ENCODE assay signal across 8 cellular contexts in the genomic region with DNA sequence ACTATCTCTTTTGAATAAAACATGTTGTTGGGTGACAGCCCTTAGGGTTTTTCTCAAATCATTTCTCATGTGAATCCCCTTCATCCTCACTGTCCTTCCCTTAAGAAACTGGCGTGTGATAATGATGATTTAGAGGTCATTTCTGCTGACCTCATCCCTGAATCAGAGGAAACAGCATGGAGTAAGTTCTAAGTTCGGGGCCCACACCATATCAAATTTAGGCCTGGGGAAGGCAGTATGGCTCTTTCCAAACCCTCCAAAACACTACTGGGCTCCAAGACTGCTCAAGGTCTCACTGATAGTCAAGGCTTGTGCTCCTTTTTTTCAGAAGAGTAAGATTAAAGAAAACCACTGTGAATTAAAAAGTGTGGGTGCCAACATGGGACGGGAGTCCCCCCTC. TPM values are rescaled to one million over a fixed set of nuclear protein-coding genes. Genes with fewer than 3 reads are reported as not detected.
DNase-seq lines count a peak whose midpoint lies in the region; ATAC-seq lines count a peak whose summit lies in the region.

No MANE protein-coding gene starts in this region.

- peaks cover 5% of the 10 kb centered on the region for H3K79me1 ChIP-seq in trophoblast cell (ENCODE audit: low read length)

- H3K4me1 ChIP-seq in trophoblast cell (ENCODE audit: control insufficient read depth in 1 of 2, insufficient read depth in 2 of 2, low read length in 2 of 2), result peaks cover 0 to 7% of the 10 kb centered on the region in 2 experiments

- no peak overlapping the region for H2BK12ac ChIP-seq in trophoblast cell (ENCODE audit: low read length)

- H3K4me2 ChIP-seq in trophoblast cell (ENCODE audit: low read length), result peak overlapping the region; percentile 88

- H3K18ac ChIP-seq in trophoblast cell (ENCODE audit: low read length), result no peak overlapping the region

- H3K27ac ChIP-seq in epithelial cell of prostate (peak overlapping the region; percentile 92), trophoblast cell (ENCODE audit: low read depth, low read length) (no peak overlapping the region)

- no peak overlapping the region for H2AK5ac ChIP-seq in trophoblast cell (ENCODE audit: low read length)

- no peak overlapping the region for H3K9ac ChIP-seq in trophoblast cell (ENCODE audit: low read length)

- H3K27me3 ChIP-seq in trophoblast cell (ENCODE audit: insufficient read depth, low read length), result no peaks in the 10 kb centered on the region

- H3K79me2 ChIP-seq in trophoblast cell (ENCODE audit: control insufficient read depth, insufficient read depth, low read length, poor library complexity), result no peaks in the 10 kb centered on the region

- H3K4me3 ChIP-seq in trophoblast cell (ENCODE audit: low read depth, low read length), result no peak overlapping the region

- H3K23ac ChIP-seq in trophoblast cell (ENCODE audit: low read length), result no peak overlapping the region

- no peak overlapping the region for H4K91ac ChIP-seq in trophoblast cell (ENCODE audit: low read depth, low read length)

- H3K36me3 ChIP-seq in trophoblast cell (ENCODE audit: control insufficient read depth in 1 of 2, insufficient read depth in 2 of 2, low read length in 2 of 2), result no peaks in the 10 kb centered on the region

- DNase-seq in Daoy (ENCODE audit: low read depth), result peak; percentile 46
- peak; percentile 31 for DNase-seq in RPMI7951 (ENCODE audit: low read depth)
- DNase-seq in epithelial cell of prostate (ENCODE audit: low read depth, low spot score), result no peak
- DNase-seq in trophoblast cell, result no peak
- no peak for DNase-seq in NCI-H510A treated with DMSO at 0.1 percent for 48 hours (lab: John Stamatoyannopoulos, UW)
- DNase-seq in pons (ENCODE audit: low spot score), result no peak
- no peak for DNase-seq in GF-D8 (lab: John Stamatoyannopoulos, UW)

- no peak overlapping the region for H2AFZ ChIP-seq in trophoblast cell (ENCODE audit: insufficient read depth, low read length, poor library complexity)

- no peaks in the 10 kb centered on the region for H3K9me3 ChIP-seq in trophoblast cell (ENCODE audit: insufficient read depth, low read depth, low read length)

- no peak overlapping the region for H3K14ac ChIP-seq in trophoblast cell (ENCODE audit: low read length)

- H2BK120ac ChIP-seq in trophoblast cell (ENCODE audit: insufficient read depth, low read length, poor library complexity), result no peak overlapping the region

- H2BK5ac ChIP-seq in trophoblast cell (ENCODE audit: low read depth, low read length, poor library complexity), result no peak overlapping the region

- H4K8ac ChIP-seq in trophoblast cell (ENCODE audit: low read depth, low read length), result no peak overlapping the region

- no CpG with 5 or more reads among the region's 3 CpGs for WGBS in trophoblast cell (ENCODE audit: extremely low coverage, insufficient coverage, insufficient read length)

- ATAC-seq in HG02623 (IDR thresholded peaks at IDR 0.05; ENCODE audit: unreplicated experiment), result no peak

- no peak overlapping the region for H4K12ac ChIP-seq in trophoblast cell (ENCODE audit: low read depth, low read length)

- no peak overlapping the region for H3K4ac ChIP-seq in trophoblast cell (ENCODE audit: low read depth, low read length)

RNA-seq across cellular contexts. Expression of gene SMIM3, which starts 0.9 kb away (rescaled TPM):
- 41.9 and 47.1 TPM in 2 replicates for total RNA-seq in Daoy (2014; rRNA removed; shearing (Covaris generic))
- total RNA-seq in RPMI7951 (2014; rRNA removed; shearing (Covaris generic)), result 150 and 175 TPM in 2 replicates
- 2.8 and 3.3 TPM in 2 replicates for polyA plus RNA-seq in trophoblast cell (2013)

RNA-seq across cellular contexts. Expression of gene DCTN4, which starts 18.9 kb away (rescaled TPM):
- 43.2 and 49.3 TPM in 2 replicates for total RNA-seq in Daoy (2014; rRNA removed; shearing (Covaris generic))
- 35.5 and 41.2 TPM in 2 replicates for total RNA-seq in RPMI7951 (2014; rRNA removed; shearing (Covaris generic))
- 28.3 and 28.9 TPM in 2 replicates for polyA plus RNA-seq in trophoblast cell (2013)

Comparison
In these comparisons a context has a peak if more than half of its experiments do, and no peak if none do; other contexts are left out.
1. DNase-seq: peak in Daoy (single experiment) and RPMI7951 (single experiment); none in epithelial cell of prostate (single experiment), trophoblast cell (0 of 2), NCI-H510A treated with DMSO at 0.1 percent for 48 hours (single experiment), pons (single experiment) and GF-D8 (single experiment).